Comparison of ENCODE assay signal across 8 cellular contexts in genomic region chr17:57903961-57904360, GRCh38. TPM values are rescaled to one million over a fixed set of nuclear protein-coding genes. Genes with fewer than 3 reads are reported as not detected.
DNase-seq lines count a peak whose midpoint lies in the region; ATAC-seq, FAIRE-seq and TF ChIP-seq lines count a peak whose summit lies in the region.

No MANE protein-coding gene starts in this region.

- peak overlapping the region; percentile 77 for H3K27ac Mint-ChIP-seq in osteocyte (ENCODE audit: unreplicated experiment)

- no peak overlapping the region for H3K9ac ChIP-seq in endothelial cell of umbilical vein (replicated peaks; ENCODE audit: extremely low read depth, insufficient read depth, low read length)

- no peaks in the 10 kb centered on the region for H3K27me3 ChIP-seq in heart right ventricle
- H3K27me3 ChIP-seq in endothelial cell of umbilical vein (ENCODE audit: control insufficient read depth in 2 of 2, insufficient read depth in 2 of 2, low read length in 2 of 2) = no peaks in the 10 kb centered on the region
- no peaks in the 10 kb centered on the region for H3K27me3 ChIP-seq in upper lobe of right lung

- H3K36me3 ChIP-seq in heart right ventricle = no peaks in the 10 kb centered on the region
- no peaks in the 10 kb centered on the region for H3K36me3 ChIP-seq in endothelial cell of umbilical vein (ENCODE audit: control insufficient read depth in 2 of 2, extremely low read depth in 1 of 2, insufficient read depth in 2 of 2, low read length in 2 of 2)
- H3K36me3 ChIP-seq in upper lobe of right lung = no peaks in the 10 kb centered on the region

- BruUV-seq in endothelial cell of umbilical vein (replicated peaks; lab: Mats Ljungman, UMichigan) = no TSS peak

- H3K79me2 ChIP-seq in endothelial cell of umbilical vein (ENCODE audit: control insufficient read depth, insufficient read depth, low read length) = no peaks in the 10 kb centered on the region

- FAIRE-seq in endothelial cell of umbilical vein (lab: Jason Lieb, UNC) = no peak

- no peak for ATAC-seq in heart right ventricle
- no peak for ATAC-seq in Right ventricle myocardium inferior
- ATAC-seq in upper lobe of right lung = no peak

- dilution Hi-C loops in endothelial cell of umbilical vein (cut with MboI; ENCODE audit: extremely low pct_ligation_motif_present, low sequenced_read_pairs) = no loop called here

- H3K4me3 ChIP-seq in heart right ventricle (no peak overlapping the region), endothelial cell of umbilical vein (replicated peaks in 1 of 3; ENCODE audit: insufficient read depth in 1 of 3, low read depth in 1 of 3, low read length in 3 of 3) (no peak overlapping the region), upper lobe of right lung (no peak overlapping the region)

- no peaks in the 10 kb centered on the region for H4K20me1 ChIP-seq in endothelial cell of umbilical vein (replicated peaks; ENCODE audit: control insufficient read depth, extremely low read depth, insufficient read depth, low read length)

- no peaks in the 10 kb centered on the region for H3K27me3 Mint-ChIP-seq in osteocyte (ENCODE audit: unreplicated experiment)

- no peaks in the 10 kb centered on the region for H3K9me3 Mint-ChIP-seq in osteocyte (ENCODE audit: unreplicated experiment)

- DNase-seq in heart right ventricle (no peak), Right ventricle myocardium inferior (ENCODE audit: missing footprints) (no peak), endothelial cell of umbilical vein (ENCODE audit: low read depth, low spot score) (no peak), osteocyte (ENCODE audit: extremely low spot score, unreplicated experiment) (no peak), upper lobe of right lung (no peak), NCI-H1694 (lab: John Stamatoyannopoulos, UW) (no peak), cortex of kidney (lab: John Stamatoyannopoulos, UW) (no peak), RPMI8226 (no peak)

- H3K9me1 ChIP-seq in endothelial cell of umbilical vein (replicated peaks; ENCODE audit: control insufficient read depth, extremely low read depth, insufficient read depth, low read length) = no peaks in the 10 kb centered on the region

- no peak overlapping the region for H2AFZ ChIP-seq in endothelial cell of umbilical vein (ENCODE audit: low read depth, low read length)

- H3K4me1 ChIP-seq in heart right ventricle = peaks cover 28 to 76% (median 67%) of the 10 kb centered on the region in 9 donors
- peaks cover 19% of the 10 kb centered on the region for H3K4me1 ChIP-seq in endothelial cell of umbilical vein (ENCODE audit: control insufficient read depth, extremely low read depth, insufficient read depth, low read length)
- H3K4me1 ChIP-seq in upper lobe of right lung = peaks cover 64% of the 10 kb centered on the region

- peak overlapping the region; percentile 71 to 90 (median 84) for H3K27ac ChIP-seq in heart right ventricle
- peak overlapping the region; percentile 71 for H3K27ac ChIP-seq in endothelial cell of umbilical vein (ENCODE audit: insufficient read depth, low read depth, low read length)
- peak overlapping the region; percentile 91 for H3K27ac ChIP-seq in upper lobe of right lung

- intact Hi-C loops in heart right ventricle (cut with DNase I) (no loop called here), Right ventricle myocardium inferior (cut with DNase I) (no loop called here), endothelial cell of umbilical vein (cut with micrococcal nuclease) (loop anchor here (1.0 kb wide), 3 partner anchors 8 to 25 kb away; no protein-coding TSS in a partner anchor), upper lobe of right lung (cut with DNase I) (no loop called here)

- H3K4me1 Mint-ChIP-seq in osteocyte (ENCODE audit: unreplicated experiment) = peaks cover 44% of the 10 kb centered on the region

- H3K9me3 ChIP-seq in heart right ventricle (no peaks in the 10 kb centered on the region), endothelial cell of umbilical vein (replicated peaks; ENCODE audit: control insufficient read depth, insufficient read depth, low read length) (no peaks in the 10 kb centered on the region), upper lobe of right lung (no peaks in the 10 kb centered on the region)

- CTCF ChIA-PET in endothelial cell of umbilical vein (lab: Charles Lee) = interaction anchor here (0.8 to 2.7 kb wide), 14 partner anchors 9 to 96 kb away, joined by 3 to 13 read pairs (median 4); partner anchors contain the start of gene CUEDC1

- TF ChIP-seq POLR2A in endothelial cell of umbilical vein (IDR thresholded peaks at IDR 0.05; ENCODE audit: low read depth, low read length) = no peak

- no peaks in the 10 kb centered on the region for H3K36me3 Mint-ChIP-seq in osteocyte (ENCODE audit: unreplicated experiment)

- 91 to 92% methylated on average over 7 of the region's 7 CpGs for WGBS in heart right ventricle, 2 donors

- H3K4me2 ChIP-seq in endothelial cell of umbilical vein (ENCODE audit: insufficient read depth, low read length) = no peak overlapping the region

- no peak overlapping the region for H3K4me3 Mint-ChIP-seq in osteocyte (ENCODE audit: unreplicated experiment)

- POLR2A ChIA-PET in endothelial cell of umbilical vein (lab: Charles Lee) = no interaction called here

- TF ChIP-seq CTCF in heart right ventricle (IDR thresholded peaks at IDR 0.05) = no peak
- no peak for TF ChIP-seq CTCF in endothelial cell of umbilical vein (IDR thresholded peaks at IDR 0.05; ENCODE audit: extremely low read depth in 1 of 2, insufficient read depth in 1 of 2, low read depth in 1 of 2, low read length in 2 of 2)
- TF ChIP-seq CTCF in osteocyte (IDR thresholded peaks at IDR 0.05) = no peak
- TF ChIP-seq CTCF in upper lobe of right lung (IDR thresholded peaks at IDR 0.05) = no peak

TF ChIP-seq in endothelial cell of umbilical vein, 7 proteins besides CTCF, POLR2A, EP300 and RAD21:
- TF ChIP-seq MAX (IDR thresholded peaks at IDR 0.05; ENCODE audit: insufficient read depth, insufficient read length) (no peak), EZH2 (IDR thresholded peaks at IDR 0.05; ENCODE audit: borderline replicate concordance, low read depth, low read length, severe bottlenecking) (no peak), JUN (IDR thresholded peaks at IDR 0.05; ENCODE audit: borderline replicate concordance, insufficient read depth, insufficient read length, low read depth) (no peak), FOS (IDR thresholded peaks at IDR 0.05; ENCODE audit: borderline replicate concordance, insufficient read depth, low read length) (no peak), GATA2 (IDR thresholded peaks at IDR 0.05; ENCODE audit: insufficient read depth, insufficient read length, low read depth, low read length) (no peak), MYC (IDR thresholded peaks at IDR 0.05; ENCODE audit: low read depth, low read length) (no peak), POLR2AphosphoS5 (IDR thresholded peaks at IDR 0.05; ENCODE audit: insufficient read depth, low read depth, low read length) (no peak)

RNA-seq across cellular contexts. Expression of gene CUEDC1, which starts 51.3 kb away (rescaled TPM):
- 10 to 100 TPM; 38.3 to 65.0 (median 47.2) TPM for total RNA-seq in heart right ventricle
- 10 to 100 TPM; 26.9 to 33.1 TPM for polyA plus RNA-seq in heart right ventricle
- total RNA-seq in Right ventricle myocardium inferior = 49.1 TPM
- 27.7 and 28.5 TPM in 2 replicates for total RNA-seq in endothelial cell of umbilical vein
- polyA plus RNA-seq in endothelial cell of umbilical vein = 15.8 and 16.5 TPM in 2 replicates
- 17.2 and 18.8 TPM in 2 replicates for polyA plus RNA-seq in endothelial cell of umbilical vein (2011; cell fraction: cytosol; rRNA removed)
- polyA plus RNA-seq in endothelial cell of umbilical vein (2011; cell fraction: nucleus; rRNA removed) = 47.0 and 57.2 TPM in 2 replicates
- 17.5 and 21.4 TPM in 2 replicates for polyA plus RNA-seq in endothelial cell of umbilical vein (2012)
- polyA minus RNA-seq in endothelial cell of umbilical vein = 13.2 and 16.3 TPM in 2 replicates
- 1.1 TPM for polyA minus RNA-seq in endothelial cell of umbilical vein (2011; cell fraction: cytosol; rRNA and poly(A)+ RNA removed)
- 11.7 and 18.9 TPM in 2 replicates for polyA minus RNA-seq in endothelial cell of umbilical vein (2011; cell fraction: nucleus; rRNA and poly(A)+ RNA removed)
- 34.7 and 38.4 TPM in 2 replicates for total RNA-seq in osteocyte
- 41.9 TPM for total RNA-seq in upper lobe of right lung

RNA-seq across cellular contexts. Expression of gene MRPS23, which starts 54.1 kb away (rescaled TPM):
- total RNA-seq in heart right ventricle (100 to 1,000 TPM in 2 of 10 donors, 10 to 100 TPM in 8; 61.2 to 103 (median 75.5) TPM), Right ventricle myocardium inferior (86.7 TPM), endothelial cell of umbilical vein (40.7 and 46.2 TPM in 2 replicates), osteocyte (28.3 and 35.0 TPM in 2 replicates), upper lobe of right lung (36.0 TPM)
- polyA plus RNA-seq in heart right ventricle (100 to 1,000 TPM in 1 of 2 donors, 1 to 10 TPM in 1; 9.9 to 132 TPM), endothelial cell of umbilical vein (27.6 and 39.9 TPM in 2 replicates)
- 38.9 and 43.4 TPM in 2 replicates for polyA plus RNA-seq in endothelial cell of umbilical vein (2011; cell fraction: cytosol; rRNA removed)
- 15.4 and 19.7 TPM in 2 replicates for polyA plus RNA-seq in endothelial cell of umbilical vein (2011; cell fraction: nucleus; rRNA removed)
- polyA plus RNA-seq in endothelial cell of umbilical vein (2012) = 66.8 and 74.8 TPM in 2 replicates
- polyA minus RNA-seq in endothelial cell of umbilical vein = 20.5 and 26.0 TPM in 2 replicates
- 16.5 TPM for polyA minus RNA-seq in endothelial cell of umbilical vein (2011; cell fraction: cytosol; rRNA and poly(A)+ RNA removed)
- 3.9 and 4.2 TPM in 2 replicates for polyA minus RNA-seq in endothelial cell of umbilical vein (2011; cell fraction: nucleus; rRNA and poly(A)+ RNA removed)
